ENCODE assay signal across 8 cellular contexts in the genomic region with DNA sequence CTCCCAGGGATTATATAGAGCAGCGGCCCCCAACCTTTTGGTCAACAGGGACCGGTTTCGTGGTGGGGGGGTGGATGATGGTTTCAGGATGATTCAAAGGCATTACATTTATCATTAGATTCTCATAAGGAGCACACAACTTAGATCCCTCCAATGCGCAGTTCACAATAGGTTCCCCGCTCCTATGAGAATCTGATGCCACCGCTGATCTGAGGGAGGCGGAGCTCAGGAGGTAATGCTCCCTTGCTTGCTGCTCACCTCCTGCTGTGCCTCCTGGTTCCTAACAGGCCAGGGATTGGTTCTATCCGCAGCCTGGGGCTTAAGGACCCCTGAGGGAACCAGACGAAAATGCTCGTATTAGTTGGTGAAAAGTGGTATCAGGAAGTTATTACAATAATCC. TPM values are rescaled to one million over a fixed set of nuclear protein-coding genes. Genes with fewer than 3 reads are reported as not detected.
DNase-seq lines count a peak whose midpoint lies in the region; ATAC-seq and TF ChIP-seq lines count a peak whose summit lies in the region.

No MANE protein-coding gene starts in this region.

- TF ChIP-seq CTCF in brain microvascular endothelial cell (IDR thresholded peaks at IDR 0.05; ENCODE audit: low read depth, low read length, missing control alignments), result no peak

- peaks cover 5% of the 10 kb centered on the region for H3K36me3 ChIP-seq in SJCRH30
- no peaks in the 10 kb centered on the region for H3K36me3 ChIP-seq in brain microvascular endothelial cell (replicated peaks)

- H3K9me3 ChIP-seq in SJCRH30 (replicated peaks), result peaks cover 8% of the 10 kb centered on the region

- H3K27me3 Mint-ChIP-seq in stimulated activated memory B cell treated with anti-CD40 and anti-IgM and Interleukin-4, amounts not matched to agents 10 μg/mL and 1 μg/mL and 100 μg/mL, for 72 hours, result no peaks in the 10 kb centered on the region

- H3K4me1 Mint-ChIP-seq in stimulated activated memory B cell treated with anti-CD40 and anti-IgM and Interleukin-4, amounts not matched to agents 10 μg/mL and 1 μg/mL and 100 μg/mL, for 72 hours, result peaks cover 20% of the 10 kb centered on the region

- in situ Hi-C loops in brain microvascular endothelial cell (cut with HindIII; ENCODE audit: low pct_ligation_motif_present, low sequenced_read_pairs), result no loop called here

- peaks cover 5% of the 10 kb centered on the region for H3K9me3 Mint-ChIP-seq in stimulated activated memory B cell treated with anti-CD40 and anti-IgM and Interleukin-4, amounts not matched to agents 10 μg/mL and 1 μg/mL and 100 μg/mL, for 72 hours

- H3K4me3 Mint-ChIP-seq in stimulated activated memory B cell treated with anti-CD40 and anti-IgM and Interleukin-4, amounts not matched to agents 10 μg/mL and 1 μg/mL and 100 μg/mL, for 72 hours, result no peak overlapping the region

- peaks cover 40% of the 10 kb centered on the region for H3K36me3 Mint-ChIP-seq in stimulated activated memory B cell treated with anti-CD40 and anti-IgM and Interleukin-4, amounts not matched to agents 10 μg/mL and 1 μg/mL and 100 μg/mL, for 72 hours

- no peaks in the 10 kb centered on the region for H3K27me3 ChIP-seq in SJCRH30
- no peaks in the 10 kb centered on the region for H3K27me3 ChIP-seq in brain microvascular endothelial cell (replicated peaks)

- peak overlapping the region; percentile 78 for H3K4me3 ChIP-seq in SJCRH30
- H3K4me3 ChIP-seq in brain microvascular endothelial cell (ENCODE audit: low read depth, low read length), result peak overlapping the region; percentile 85

- H3K4me1 ChIP-seq in SJCRH30, result no peaks in the 10 kb centered on the region; the same call in 1 of the 2 replicates

- H3K27ac Mint-ChIP-seq in stimulated activated memory B cell treated with anti-CD40 and anti-IgM and Interleukin-4, amounts not matched to agents 10 μg/mL and 1 μg/mL and 100 μg/mL, for 72 hours, result no peak overlapping the region

- DNase-seq in EL (peak; percentile 71), NCI-H1048 (lab: John Stamatoyannopoulos, UW) (peak; percentile 12), SJCRH30 (peak; percentile 91 to 93), brain microvascular endothelial cell (peak; percentile 61), left kidney (ENCODE audit: low read depth, low spot score) (peak; percentile 89)
- DNase-seq in stimulated activated CD4-positive, alpha-beta T cell treated with anti-CD3 and anti-CD28 coated beads, TNF-alpha, amount 100 ng/mL, for 24 hours (ENCODE audit: low read depth in 3 of 3), result peak; percentile 6 to 40 (median 10)

- H3K27ac ChIP-seq in SJCRH30 (peak overlapping the region; percentile 94), brain microvascular endothelial cell (peak overlapping the region; percentile 82)

- ATAC-seq in stimulated activated memory B cell treated with anti-CD40 and anti-IgM and Interleukin-4, amounts not matched to agents 10 μg/mL and 1 μg/mL and 100 μg/mL, for 72 hours, result no peak
- ATAC-seq in GM21529 (IDR thresholded peaks at IDR 0.05; ENCODE audit: unreplicated experiment), result no peak

RNA-seq across cellular contexts. Expression of gene HACD2, which starts 1.3 kb away (rescaled TPM):
- 34.2 and 37.0 TPM in 2 replicates for total RNA-seq in SJCRH30 (2014; rRNA removed; shearing (Covaris generic))

Comparison
In these comparisons a context has a peak if more than half of its experiments do, and no peak if none do; other contexts are left out.
1. DNase-seq: peak in every context shown above with its lines; median percentile 92 in SJCRH30; 89 in left kidney; 71 in EL; 61 in brain microvascular endothelial cell; 12 in NCI-H1048; 10 in stimulated activated CD4-positive, alpha-beta T cell treated with anti-CD3 and anti-CD28 coated beads, TNF-alpha, amount 100 ng/mL, for 24 hours.